In the genomic region with DNA sequence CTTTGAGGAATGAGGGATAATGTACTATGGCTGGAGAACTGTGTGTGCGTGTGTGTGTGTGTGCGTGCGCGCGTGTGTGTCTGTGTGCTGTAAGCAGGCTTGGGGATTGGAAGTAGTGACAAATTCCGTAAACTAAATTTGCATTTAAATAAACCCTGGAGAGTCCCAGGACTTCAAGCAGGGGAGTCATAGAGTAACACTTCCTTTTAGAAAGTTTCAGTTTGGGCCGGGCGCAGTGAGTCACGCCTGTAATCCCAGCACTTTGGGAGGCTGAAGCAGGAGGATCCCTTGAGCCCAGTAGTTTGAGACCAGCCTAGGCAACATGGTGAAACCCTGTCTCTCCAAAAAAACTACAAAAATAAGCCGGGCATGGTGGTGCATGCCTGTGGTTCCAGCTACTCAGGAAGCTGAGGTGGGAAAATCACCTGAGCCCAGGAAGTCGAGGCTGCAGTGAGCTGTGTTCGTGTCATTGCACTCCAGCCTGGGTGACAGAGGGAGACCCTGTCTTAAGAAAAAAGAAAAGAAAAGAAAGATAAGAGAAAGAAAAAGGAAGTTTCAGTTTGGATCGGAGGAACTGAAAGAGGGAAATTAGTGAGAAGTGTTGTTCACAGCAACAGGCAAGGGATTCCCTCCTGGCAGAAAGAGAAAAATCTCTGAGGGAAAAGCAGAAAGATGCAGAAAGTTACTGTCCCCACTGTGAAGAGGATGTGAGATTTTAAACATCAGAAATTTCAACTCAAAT, we compare ENCODE assay signal across 9 cellular contexts.
DNase-seq lines count a peak whose midpoint lies in the region; ATAC-seq and TF ChIP-seq lines count a peak whose summit lies in the region.
"Had no signal": no experiment of that assay in that cellular context is flagged by ENCODE, and none has a peak within 500 bp of the region (broad histone marks: within the 10 kb centered on the region; RNA-seq: fewer than 3 reads in every experiment).

No MANE protein-coding gene starts in this region.

- no peak overlapping the region for H4K12ac ChIP-seq in trophoblast cell (ENCODE audit: low read depth, low read length)

- H2AFZ ChIP-seq in trophoblast cell (ENCODE audit: insufficient read depth, low read length, poor library complexity) (no peak overlapping the region), mesenchymal stem cell (ENCODE audit: low read depth, low read length) (no peak overlapping the region)

- CTCF ChIA-PET in activated naive CD4-positive, alpha-beta T cell treated with anti-CD3 and anti-CD28 coated beads, Interleukin-2, amount 10 ng/mL, durations not matched to agents 7 days and 5 days (lab: Charles Lee), result no interaction called here

- no peaks in the 10 kb centered on the region for H3K27me3 Mint-ChIP-seq in activated naive CD4-positive, alpha-beta T cell treated with anti-CD3 and anti-CD28 coated beads, Interleukin-2, amount 10 ng/mL, durations not matched to agents 7 days and 5 days

- no peak overlapping the region for H4K8ac ChIP-seq in trophoblast cell (ENCODE audit: low read depth, low read length)
- no peak overlapping the region for H4K8ac ChIP-seq in mesenchymal stem cell (ENCODE audit: low read length)

- H3K79me1 ChIP-seq in trophoblast cell (ENCODE audit: low read length) (no peaks in the 10 kb centered on the region), mesenchymal stem cell (replicated peaks; ENCODE audit: low read length, poor library complexity, severe bottlenecking) (no peaks in the 10 kb centered on the region)

- intact Hi-C loops in prostate gland (cut with DNase I) (no loop called here), sigmoid colon (cut with DNase I) (no loop called here)

- H3K18ac ChIP-seq in trophoblast cell (ENCODE audit: low read length) (no peak overlapping the region), mesenchymal stem cell (ENCODE audit: low read depth in 1 of 2, low read length in 2 of 2) (no peak overlapping the region)

- H3K9me3 Mint-ChIP-seq in activated naive CD4-positive, alpha-beta T cell treated with anti-CD3 and anti-CD28 coated beads, Interleukin-2, amount 10 ng/mL, durations not matched to agents 7 days and 5 days, result no peaks in the 10 kb centered on the region

- H3K4ac ChIP-seq in trophoblast cell (ENCODE audit: low read depth, low read length), result no peak overlapping the region
- H3K4ac ChIP-seq in mesenchymal stem cell (ENCODE audit: low read depth in 1 of 2, low read length in 2 of 2), result no peak overlapping the region

- no peaks in the 10 kb centered on the region for H3K79me2 ChIP-seq in trophoblast cell (ENCODE audit: control insufficient read depth, insufficient read depth, low read length, poor library complexity)

- H4K91ac ChIP-seq in trophoblast cell (ENCODE audit: low read depth, low read length) (no peak overlapping the region), mesenchymal stem cell (ENCODE audit: low read length) (no peak overlapping the region)

- H3K4me3 ChIP-seq in trophoblast cell (ENCODE audit: low read depth, low read length) (no peak overlapping the region), prostate gland (no peak overlapping the region), sigmoid colon (no peak overlapping the region), mesenchymal stem cell (ENCODE audit: insufficient read depth in 1 of 2, low read depth in 1 of 2, low read length in 2 of 2) (no peak overlapping the region)
- H3K4me3 ChIP-seq: psoas muscle had no signal

- no peaks in the 10 kb centered on the region for H3K27me3 ChIP-seq in trophoblast cell (ENCODE audit: insufficient read depth, low read length)
- no peaks in the 10 kb centered on the region for H3K27me3 ChIP-seq in prostate gland (replicated peaks; ENCODE audit: insufficient read depth)
- H3K27me3 ChIP-seq in sigmoid colon, result no peaks in the 10 kb centered on the region
- H3K27me3 ChIP-seq in mesenchymal stem cell (ENCODE audit: control insufficient read depth in 1 of 2, insufficient read depth in 1 of 2, low read length in 2 of 2), result no peaks in the 10 kb centered on the region

- no CpG with 5 or more reads among the region's 13 CpGs for WGBS in trophoblast cell (ENCODE audit: extremely low coverage, insufficient coverage, insufficient read length)
- 85% methylated on average over 13 of the region's 13 CpGs for WGBS in prostate gland
- 78 to 80% methylated on average over 13 of the region's 13 CpGs for WGBS in sigmoid colon, 2 donors
- 96% methylated on average over 13 of the region's 13 CpGs for WGBS in mesenchymal stem cell

- no peak overlapping the region for H3K14ac ChIP-seq in trophoblast cell (ENCODE audit: low read length)
- H3K14ac ChIP-seq in mesenchymal stem cell (ENCODE audit: low read length in 2 of 2), result no peak overlapping the region

- H2BK120ac ChIP-seq in trophoblast cell (ENCODE audit: insufficient read depth, low read length, poor library complexity), result no peak overlapping the region
- H2BK120ac ChIP-seq in mesenchymal stem cell (ENCODE audit: low read depth, low read length), result no peak overlapping the region

- no peak overlapping the region for H2AK5ac ChIP-seq in trophoblast cell (ENCODE audit: low read length)
- H2AK5ac ChIP-seq in mesenchymal stem cell (ENCODE audit: low read length, severe bottlenecking), result no peak overlapping the region

- H3K36me3 ChIP-seq in trophoblast cell (ENCODE audit: control insufficient read depth in 1 of 2, insufficient read depth in 2 of 2, low read length in 2 of 2) (no peaks in the 10 kb centered on the region), prostate gland (no peaks in the 10 kb centered on the region), sigmoid colon (no peaks in the 10 kb centered on the region), mesenchymal stem cell (ENCODE audit: control insufficient read depth in 1 of 2, insufficient read depth in 2 of 2, low read depth in 1 of 2, low read length in 2 of 2) (no peaks in the 10 kb centered on the region)

- TF ChIP-seq CTCF in prostate gland (IDR thresholded peaks at IDR 0.05), result no peak
- TF ChIP-seq CTCF in sigmoid colon (IDR thresholded peaks at IDR 0.05), result no peak

- H3K4me2 ChIP-seq in trophoblast cell (ENCODE audit: low read length) (no peak overlapping the region), mesenchymal stem cell (ENCODE audit: low read length, poor library complexity, severe bottlenecking) (no peak overlapping the region)

- H2BK12ac ChIP-seq in trophoblast cell (ENCODE audit: low read length) (no peak overlapping the region), mesenchymal stem cell (ENCODE audit: low read length in 2 of 2) (no peak overlapping the region)

- no peak overlapping the region for H2BK15ac ChIP-seq in mesenchymal stem cell (ENCODE audit: low read depth, poor library complexity, severe bottlenecking)

- no peaks in the 10 kb centered on the region for H3K4me1 ChIP-seq in trophoblast cell (ENCODE audit: control insufficient read depth in 1 of 2, insufficient read depth in 2 of 2, low read length in 2 of 2)
- no peaks in the 10 kb centered on the region for H3K4me1 ChIP-seq in prostate gland (replicated peaks)
- H3K4me1 ChIP-seq in sigmoid colon, result no peaks in the 10 kb centered on the region
- H3K4me1 ChIP-seq in mesenchymal stem cell (ENCODE audit: control insufficient read depth, insufficient read depth, low read depth, low read length), result no peaks in the 10 kb centered on the region
- H3K4me1 ChIP-seq: psoas muscle had no signal

- H3K4me3 Mint-ChIP-seq in activated naive CD4-positive, alpha-beta T cell treated with anti-CD3 and anti-CD28 coated beads, Interleukin-2, amount 10 ng/mL, durations not matched to agents 7 days and 5 days, result no peak overlapping the region

- H2BK5ac ChIP-seq in trophoblast cell (ENCODE audit: low read depth, low read length, poor library complexity) (no peak overlapping the region), mesenchymal stem cell (ENCODE audit: low read depth, low read length, poor library complexity, severe bottlenecking) (no peak overlapping the region)

- no peak overlapping the region for H3K27ac Mint-ChIP-seq in activated naive CD4-positive, alpha-beta T cell treated with anti-CD3 and anti-CD28 coated beads, Interleukin-2, amount 10 ng/mL, durations not matched to agents 7 days and 5 days

- DNase-seq in trophoblast cell, result peak; percentile 1 to 2
- no peak for DNase-seq in activated naive CD4-positive, alpha-beta T cell treated with anti-CD3 and anti-CD28 coated beads, Interleukin-2, amount 10 ng/mL, durations not matched to agents 7 days and 5 days
- DNase-seq in prostate gland (ENCODE audit: low spot score), result no peak
- DNase-seq in sigmoid colon, result no peak
- DNase-seq in mesenchymal stem cell, result no peak

- H3K36me3 Mint-ChIP-seq in activated naive CD4-positive, alpha-beta T cell treated with anti-CD3 and anti-CD28 coated beads, Interleukin-2, amount 10 ng/mL, durations not matched to agents 7 days and 5 days, result no peaks in the 10 kb centered on the region

- TF ChIP-seq POLR2A in prostate gland (IDR thresholded peaks at IDR 0.05) (no peak), sigmoid colon (IDR thresholded peaks at IDR 0.05) (no peak)

- no peak overlapping the region for H3K9ac ChIP-seq in trophoblast cell (ENCODE audit: low read length)
- H3K9ac ChIP-seq in mesenchymal stem cell (ENCODE audit: low read length), result no peak overlapping the region

- H3K23ac ChIP-seq in trophoblast cell (ENCODE audit: low read length) (no peak overlapping the region), mesenchymal stem cell (ENCODE audit: low read length in 2 of 2) (no peak overlapping the region)

- H3K9me3 ChIP-seq in trophoblast cell (ENCODE audit: insufficient read depth, low read depth, low read length) (no peaks in the 10 kb centered on the region), prostate gland (no peaks in the 10 kb centered on the region), sigmoid colon (no peaks in the 10 kb centered on the region), mesenchymal stem cell (ENCODE audit: control insufficient read depth, low read length) (no peaks in the 10 kb centered on the region)
- H3K9me3 ChIP-seq: psoas muscle had no signal

- no peak for TF ChIP-seq EP300 in sigmoid colon (IDR thresholded peaks at IDR 0.05)

- H3K4me1 Mint-ChIP-seq in activated naive CD4-positive, alpha-beta T cell treated with anti-CD3 and anti-CD28 coated beads, Interleukin-2, amount 10 ng/mL, durations not matched to agents 7 days and 5 days, result no peaks in the 10 kb centered on the region

- no peak overlapping the region for H3K27ac ChIP-seq in trophoblast cell (ENCODE audit: low read depth, low read length)
- H3K27ac ChIP-seq in prostate gland, result no peak overlapping the region
- H3K27ac ChIP-seq in sigmoid colon, result no peak overlapping the region
- no peak overlapping the region for H3K27ac ChIP-seq in mesenchymal stem cell (ENCODE audit: low read length, poor library complexity, severe bottlenecking)
- H3K27ac ChIP-seq: psoas muscle had no signal

- ATAC-seq in GM19025 (IDR thresholded peaks at IDR 0.05; ENCODE audit: low read depth, unreplicated experiment), result peak; percentile 78
- peak; percentile 79 for ATAC-seq in HG02678 (IDR thresholded peaks at IDR 0.05; ENCODE audit: unreplicated experiment)
- peak; percentile 64 for ATAC-seq in HG03575 (IDR thresholded peaks at IDR 0.05; ENCODE audit: extremely low read depth, insufficient number of reproducible peaks, low FRiP score, unreplicated experiment)
- ATAC-seq: psoas muscle had no signal

Comparison
In these comparisons a context has a peak if more than half of its experiments do, and no peak if none do; other contexts are left out.
1. DNase-seq: peak in trophoblast cell (2 of 2); none in activated naive CD4-positive, alpha-beta T cell treated with anti-CD3 and anti-CD28 coated beads, Interleukin-2, amount 10 ng/mL, durations not matched to agents 7 days and 5 days (single experiment), prostate gland (single experiment), sigmoid colon (single experiment) and mesenchymal stem cell (single experiment).
2. Peak in every context shown above with its lines, with median percentiles within 50 percentile points of each other: ATAC-seq.